In the genomic region with DNA sequence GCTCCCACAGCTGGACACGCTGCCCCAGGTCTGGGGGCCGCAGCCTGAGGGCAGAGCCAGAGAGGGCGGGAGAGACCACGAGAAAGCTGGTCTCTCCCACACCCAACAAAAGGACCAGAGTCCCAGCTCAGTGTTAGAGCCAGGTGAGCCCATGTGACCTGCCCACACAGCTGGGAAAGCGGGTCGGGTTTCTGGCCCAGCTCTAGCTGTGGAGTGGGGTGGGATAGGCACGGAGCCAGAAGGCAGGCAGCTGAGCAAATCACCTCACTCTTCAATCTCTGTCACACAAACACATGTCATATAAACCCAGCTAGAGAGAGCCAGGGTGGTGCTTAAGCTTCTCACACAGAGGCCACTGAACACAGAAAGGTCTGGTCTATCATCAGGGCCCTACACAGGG, we compare ENCODE assay signal across 19 cellular contexts. TPM values are rescaled to one million over a fixed set of nuclear protein-coding genes. Genes with fewer than 3 reads are reported as not detected.
DNase-seq lines count a peak whose midpoint lies in the region; ATAC-seq lines count a peak whose summit lies in the region.
"Had no signal": no experiment of that assay in that cellular context is flagged by ENCODE, and none has a peak within 500 bp of the region (broad histone marks: within the 10 kb centered on the region; RNA-seq: fewer than 3 reads in every experiment).

No MANE protein-coding gene starts in this region.

- intact Hi-C loops in left ventricle myocardium superior (cut with micrococcal nuclease) = no loop called here

- DNase-seq in DMS153 (lab: John Stamatoyannopoulos, UW) (peak; percentile 88), NCI-H1105 treated with DMSO at 0.1 percent for 48 hours (lab: John Stamatoyannopoulos, UW) (peak; percentile 96), NCI-H2196 treated with DMSO at 0.1 percent for 48 hours (lab: John Stamatoyannopoulos, UW; ENCODE audit: unreplicated experiment) (peak; percentile 46), left ventricle myocardium superior (no peak), OCI-M2 (lab: John Stamatoyannopoulos, UW; ENCODE audit: unreplicated experiment) (no peak)
- no peak for DNase-seq in activated CD8-positive, alpha-beta memory T cell treated with anti-CD3 and anti-CD28 coated beads for 24 hours
- DNase-seq: activated CD4-positive, alpha-beta memory T cell treated with anti-CD3 and anti-CD28 coated beads for 36 hours; activated naive CD8-positive, alpha-beta T cell treated with anti-CD3 and anti-CD28 coated beads, Interleukin-2, amount 10 ng/mL, durations not matched to agents 7 days and 5 days; activated T-cell treated with anti-CD3 and anti-CD28 coated beads, Interleukin-2, amount 50 U/mL, for 72 hours; effector CD8-positive, alpha-beta T cell; HFFc6; left colon; NCI-H1694 treated with DMSO at 0.1 percent for 48 hours; ovary; spleen; stimulated activated naive CD4-positive, alpha-beta T cell; uterus had no signal

- peak; percentile 9 for ATAC-seq in esophagus mucosa
- ATAC-seq in left ventricle myocardium superior = no peak
- no peak for ATAC-seq in GM19395 (IDR thresholded peaks at IDR 0.05; ENCODE audit: unreplicated experiment)
- ATAC-seq: activated T-cell treated with anti-CD3 and anti-CD28 coated beads, Interleukin-2, amount 50 U/mL, for 72 hours; left colon had no signal

RNA-seq across cellular contexts. Expression of a gene that starts 7.8 kb away (rescaled TPM):
- total RNA-seq in esophagus mucosa (135 TPM), left ventricle myocardium superior (76.1 TPM)

RNA-seq across cellular contexts. Expression of a gene that starts 29.9 kb away (rescaled TPM):
- total RNA-seq in esophagus mucosa (8.7 TPM), left ventricle myocardium superior (13.5 TPM)

RNA-seq across cellular contexts. Expression of a gene that starts 55.3 kb away (rescaled TPM):
- total RNA-seq in esophagus mucosa = 103 TPM
- total RNA-seq in left ventricle myocardium superior = 131 TPM

Comparison
In these comparisons a context has a peak if more than half of its experiments do, and no peak if none do; other contexts are left out.
1. DNase-seq: peak in DMS153 (single experiment), NCI-H1105 treated with DMSO at 0.1 percent for 48 hours (single experiment) and NCI-H2196 treated with DMSO at 0.1 percent for 48 hours (single experiment); none in left ventricle myocardium superior (single experiment), activated CD8-positive, alpha-beta memory T cell treated with anti-CD3 and anti-CD28 coated beads for 24 hours (single experiment) and OCI-M2 (single experiment).